10 cellular contexts compared by ENCODE assay signal in genomic region chr16:19716183-19716582, GRCh38. TPM values are rescaled to one million over a fixed set of nuclear protein-coding genes. Genes with fewer than 3 reads are reported as not detected.
A peak's percentile ranks its signal among the peaks of the same experiment; 100 is the strongest.
DNase-seq lines count a peak whose midpoint lies in the region.
"Had no signal": no experiment of that assay in that cellular context is flagged by ENCODE, and none has a peak within 500 bp of the region (broad histone marks: within the 10 kb centered on the region; RNA-seq: fewer than 3 reads in every experiment).

No MANE protein-coding gene starts in this region.

- H4K20me1 ChIP-seq in BLaER1 treated with 17β-estradiol and CSF1 and Interleukin-3, amounts not matched to agents 10 nM and 100 nM, result peaks cover 0 to 35% (median 21%) of the 10 kb centered on the region in 11 experiments; a peak in 14 of 22 replicates

- peak overlapping the region in 7 of 11 experiments; percentile 87 to 98 (median 93); a peak in 13 of 22 replicates for H3K27ac ChIP-seq in BLaER1 treated with 17β-estradiol and CSF1 and Interleukin-3, amounts not matched to agents 10 nM and 100 nM
- H3K27ac ChIP-seq in mesendoderm (ENCODE audit: low read depth, low read length) (no peak overlapping the region), mesenchymal stem cell (ENCODE audit: low read length, poor library complexity, severe bottlenecking) (no peak overlapping the region)
- H3K27ac ChIP-seq: thoracic aorta had no signal

- H3K9me3 Mint-ChIP-seq in activated T-helper 2 cell treated with anti-CD3 and anti-CD28 coated beads, Interferon-gamma antibody, Interleukin-2, Interleukin-4, amounts not matched to agents 10 μg/mL and 5 μg/mL and 100 μg/mL, durations not matched to agents 14 hours and 24 hours and 36 hours, result no peaks in the 10 kb centered on the region

- H2BK120ac ChIP-seq in mesendoderm (ENCODE audit: low read depth, low read length) (no peak overlapping the region), mesenchymal stem cell (ENCODE audit: low read depth, low read length) (no peak overlapping the region)

- no peaks in the 10 kb centered on the region for H3K27me3 ChIP-seq in BLaER1 treated with 17β-estradiol and CSF1 and Interleukin-3, amounts not matched to agents 10 nM and 100 nM
- H3K27me3 ChIP-seq in mesendoderm (ENCODE audit: insufficient read depth, low read length, poor library complexity) (no peaks in the 10 kb centered on the region), mesenchymal stem cell (ENCODE audit: control insufficient read depth in 1 of 2, insufficient read depth in 1 of 2, low read length in 2 of 2) (no peaks in the 10 kb centered on the region)

- no peaks in the 10 kb centered on the region for H3K27me3 Mint-ChIP-seq in activated T-helper 2 cell treated with anti-CD3 and anti-CD28 coated beads, Interferon-gamma antibody, Interleukin-2, Interleukin-4, amounts not matched to agents 10 μg/mL and 5 μg/mL and 100 μg/mL, durations not matched to agents 14 hours and 24 hours and 36 hours (ENCODE audit: low read depth)

- H2AFZ ChIP-seq in mesenchymal stem cell (ENCODE audit: low read depth, low read length), result no peak overlapping the region

- no peak overlapping the region for H4K8ac ChIP-seq in mesendoderm (ENCODE audit: low read depth, low read length)
- H4K8ac ChIP-seq in mesenchymal stem cell (ENCODE audit: low read length), result no peak overlapping the region

- peaks cover 73% of the 10 kb centered on the region for H3K79me2 ChIP-seq in mesendoderm (ENCODE audit: control insufficient read depth, insufficient read depth, low read length)

- DNase-seq in HPDE6-E6E7 (ENCODE audit: extremely low spot score) (peak; percentile 65), mesendoderm (no peak), NCI-H1417 treated with DMSO at 0.1 percent for 48 hours (lab: John Stamatoyannopoulos, UW) (no peak), mesenchymal stem cell (no peak), hepatic stellate cell (ENCODE audit: low spot score) (no peak)
- DNase-seq in activated T-helper 2 cell treated with anti-CD3 and anti-CD28 coated beads, Interferon-gamma antibody, Interleukin-2, Interleukin-4, amounts not matched to agents 10 μg/mL and 5 μg/mL and 100 μg/mL, durations not matched to agents 14 hours and 24 hours and 36 hours (ENCODE audit: low spot score), result no peak
- DNase-seq in activated CD4-positive, CD25-positive, alpha-beta regulatory T cell treated with anti-CD3 and anti-CD28 coated beads, Interleukin-2, amount 50 U/mL, for 72 hours, result no peak
- DNase-seq: islet precursor cell had no signal

- peak overlapping the region in 1 of 2 experiments; percentile 29 for H2BK12ac ChIP-seq in mesenchymal stem cell (ENCODE audit: low read length in 2 of 2)

- H2AK5ac ChIP-seq in mesendoderm (ENCODE audit: low read length), result no peak overlapping the region
- H2AK5ac ChIP-seq in mesenchymal stem cell (ENCODE audit: low read length, severe bottlenecking), result no peak overlapping the region

- no peak overlapping the region for H4K5ac ChIP-seq in mesendoderm (ENCODE audit: low read length)

- peak overlapping the region; percentile 43 for H3K56ac ChIP-seq in mesendoderm (ENCODE audit: low read length)

- no CpG with 5 or more reads among the region's 1 CpG for WGBS in mesendoderm (ENCODE audit: extremely low coverage, insufficient coverage, low lambda C conversion rate)
- 72% methylated on average over 1 of the region's 1 CpG for WGBS in mesenchymal stem cell

- H3K4me1 ChIP-seq in BLaER1 treated with 17β-estradiol and CSF1 and Interleukin-3, amounts not matched to agents 10 nM and 100 nM, result peaks cover 25 to 44% (median 39%) of the 10 kb centered on the region in 10 experiments
- H3K4me1 ChIP-seq in mesendoderm (ENCODE audit: control insufficient read depth, low read depth, low read length) (peaks cover 7% of the 10 kb centered on the region), mesenchymal stem cell (ENCODE audit: control insufficient read depth, insufficient read depth, low read depth, low read length) (peaks cover 16% of the 10 kb centered on the region)

- H4K91ac ChIP-seq in mesenchymal stem cell (ENCODE audit: low read length), result no peak overlapping the region

- H3K4ac ChIP-seq in mesendoderm (ENCODE audit: low read depth, low read length) (no peak overlapping the region), mesenchymal stem cell (ENCODE audit: low read depth in 1 of 2, low read length in 2 of 2) (no peak overlapping the region)

- H3K27ac Mint-ChIP-seq in activated T-helper 2 cell treated with anti-CD3 and anti-CD28 coated beads, Interferon-gamma antibody, Interleukin-2, Interleukin-4, amounts not matched to agents 10 μg/mL and 5 μg/mL and 100 μg/mL, durations not matched to agents 14 hours and 24 hours and 36 hours, result peak overlapping the region; percentile 14

- H3K79me1 ChIP-seq in mesendoderm (ENCODE audit: low read length), result peaks cover 33% of the 10 kb centered on the region
- H3K79me1 ChIP-seq in mesenchymal stem cell (replicated peaks; ENCODE audit: low read length, poor library complexity, severe bottlenecking), result peaks cover 51% of the 10 kb centered on the region

- H3K4me2 ChIP-seq in BLaER1 treated with 17β-estradiol and CSF1 and Interleukin-3, amounts not matched to agents 10 nM and 100 nM, result peak overlapping the region; percentile 81 to 96 (median 92); a peak in 21 of 22 replicates
- H3K4me2 ChIP-seq in mesendoderm (ENCODE audit: low read length) (peak overlapping the region; percentile 48), mesenchymal stem cell (ENCODE audit: low read length, poor library complexity, severe bottlenecking) (no peak overlapping the region)

- intact Hi-C loops in activated T-helper 2 cell treated with anti-CD3 and anti-CD28 coated beads, Interferon-gamma antibody, Interleukin-2, Interleukin-4, amounts not matched to agents 10 μg/mL and 5 μg/mL and 100 μg/mL, durations not matched to agents 14 hours and 24 hours and 36 hours (cut with micrococcal nuclease), result loop anchor here (5.0 kb wide), 1 partner anchor 171 kb away; no protein-coding TSS in a partner anchor

- H3K18ac ChIP-seq in mesendoderm (ENCODE audit: low read length) (no peak overlapping the region), mesenchymal stem cell (ENCODE audit: low read depth in 1 of 2, low read length in 2 of 2) (no peak overlapping the region)

- H2BK5ac ChIP-seq in mesendoderm (ENCODE audit: low read length) (no peak overlapping the region), mesenchymal stem cell (ENCODE audit: low read depth, low read length, poor library complexity, severe bottlenecking) (no peak overlapping the region)

- peak overlapping the region in 8 of 10 experiments; percentile 88 to 99 (median 94); a peak in 12 of 20 replicates for H3K4me3 ChIP-seq in BLaER1 treated with 17β-estradiol and CSF1 and Interleukin-3, amounts not matched to agents 10 nM and 100 nM
- no peak overlapping the region for H3K4me3 ChIP-seq in mesendoderm (ENCODE audit: low read length)
- peak overlapping the region in 1 of 2 experiments; percentile 97 for H3K4me3 ChIP-seq in mesenchymal stem cell (ENCODE audit: insufficient read depth in 1 of 2, low read depth in 1 of 2, low read length in 2 of 2)

- peak overlapping the region; percentile 93 for H3K4me3 Mint-ChIP-seq in activated T-helper 2 cell treated with anti-CD3 and anti-CD28 coated beads, Interferon-gamma antibody, Interleukin-2, Interleukin-4, amounts not matched to agents 10 μg/mL and 5 μg/mL and 100 μg/mL, durations not matched to agents 14 hours and 24 hours and 36 hours (ENCODE audit: low read depth)

- H3K36me3 Mint-ChIP-seq in activated T-helper 2 cell treated with anti-CD3 and anti-CD28 coated beads, Interferon-gamma antibody, Interleukin-2, Interleukin-4, amounts not matched to agents 10 μg/mL and 5 μg/mL and 100 μg/mL, durations not matched to agents 14 hours and 24 hours and 36 hours (ENCODE audit: low read depth), result peaks cover 30% of the 10 kb centered on the region

- no peaks in the 10 kb centered on the region for H3K9me3 ChIP-seq in BLaER1 treated with 17β-estradiol and CSF1 and Interleukin-3, amounts not matched to agents 10 nM and 100 nM (replicated peaks in 1 of 11)
- H3K9me3 ChIP-seq in mesenchymal stem cell (ENCODE audit: control insufficient read depth, low read length), result no peaks in the 10 kb centered on the region
- H3K9me3 ChIP-seq: thoracic aorta had no signal

- H2BK15ac ChIP-seq in mesendoderm (replicated peaks; ENCODE audit: low read depth), result no peak overlapping the region
- no peak overlapping the region for H2BK15ac ChIP-seq in mesenchymal stem cell (ENCODE audit: low read depth, poor library complexity, severe bottlenecking)

- no peak overlapping the region for H3K14ac ChIP-seq in mesenchymal stem cell (ENCODE audit: low read length in 2 of 2)

- H3K36me3 ChIP-seq in BLaER1 treated with 17β-estradiol and CSF1 and Interleukin-3, amounts not matched to agents 10 nM and 100 nM, result peaks cover 35 to 50% (median 40%) of the 10 kb centered on the region in 11 experiments
- H3K36me3 ChIP-seq in mesendoderm (ENCODE audit: control insufficient read depth, insufficient read depth, low read length) (peaks cover 8% of the 10 kb centered on the region), mesenchymal stem cell (ENCODE audit: control insufficient read depth in 1 of 2, insufficient read depth in 2 of 2, low read depth in 1 of 2, low read length in 2 of 2) (peaks cover 30 to 35% of the 10 kb centered on the region in 2 experiments)

- H3K9ac ChIP-seq in BLaER1 treated with 17β-estradiol and CSF1 and Interleukin-3, amounts not matched to agents 10 nM and 100 nM, result peak overlapping the region in 8 of 11 experiments; percentile 85 to 96 (median 90); a peak in 14 of 22 replicates
- H3K9ac ChIP-seq in mesendoderm (ENCODE audit: low read length) (peak overlapping the region; percentile 71), mesenchymal stem cell (ENCODE audit: low read length) (no peak overlapping the region)

- H3K23ac ChIP-seq in mesendoderm (ENCODE audit: low read length) (no peak overlapping the region), mesenchymal stem cell (ENCODE audit: low read length in 2 of 2) (no peak overlapping the region)

- H3K4me1 Mint-ChIP-seq in activated T-helper 2 cell treated with anti-CD3 and anti-CD28 coated beads, Interferon-gamma antibody, Interleukin-2, Interleukin-4, amounts not matched to agents 10 μg/mL and 5 μg/mL and 100 μg/mL, durations not matched to agents 14 hours and 24 hours and 36 hours (ENCODE audit: low read depth), result peaks cover 8% of the 10 kb centered on the region

RNA-seq across cellular contexts. Expression of gene KNOP1, which starts 1.8 kb away (rescaled TPM):
- 29.2 and 30.1 TPM in 2 replicates for total RNA-seq in activated T-helper 2 cell treated with anti-CD3 and anti-CD28 coated beads, Interferon-gamma antibody, Interleukin-2, Interleukin-4, amounts not matched to agents 10 μg/mL and 5 μg/mL and 100 μg/mL, durations not matched to agents 14 hours and 24 hours and 36 hours
- 140 TPM for polyA plus RNA-seq in mesendoderm (2013, experiment 1 of 2)
- 147 TPM for polyA plus RNA-seq in mesendoderm (2013, experiment 2 of 2)
- polyA plus RNA-seq in mesenchymal stem cell (2013, experiment 1 of 2), result 49.1 TPM
- 47.9 TPM for polyA plus RNA-seq in mesenchymal stem cell (2013, experiment 2 of 2)

RNA-seq across cellular contexts. Expression of gene IQCK, which starts 1.9 kb away (rescaled TPM):
- 0.89 and 1.0 TPM in 2 replicates for total RNA-seq in activated T-helper 2 cell treated with anti-CD3 and anti-CD28 coated beads, Interferon-gamma antibody, Interleukin-2, Interleukin-4, amounts not matched to agents 10 μg/mL and 5 μg/mL and 100 μg/mL, durations not matched to agents 14 hours and 24 hours and 36 hours
- polyA plus RNA-seq in mesendoderm (2013, experiment 1 of 2), result 4.0 TPM
- 4.0 TPM for polyA plus RNA-seq in mesendoderm (2013, experiment 2 of 2)
- 17.2 TPM for polyA plus RNA-seq in mesenchymal stem cell (2013, experiment 1 of 2)
- polyA plus RNA-seq in mesenchymal stem cell (2013, experiment 2 of 2), result 16.6 TPM

Comparison
In these comparisons a context has a peak if more than half of its experiments do, and no peak if none do; other contexts are left out.
1. H3K27ac ChIP-seq: peak in BLaER1 treated with 17β-estradiol and CSF1 and Interleukin-3, amounts not matched to agents 10 nM and 100 nM (7 of 11); none in mesendoderm (single experiment) and mesenchymal stem cell (single experiment).